ENCODE assay signal across 9 cellular contexts in the genomic region with DNA sequence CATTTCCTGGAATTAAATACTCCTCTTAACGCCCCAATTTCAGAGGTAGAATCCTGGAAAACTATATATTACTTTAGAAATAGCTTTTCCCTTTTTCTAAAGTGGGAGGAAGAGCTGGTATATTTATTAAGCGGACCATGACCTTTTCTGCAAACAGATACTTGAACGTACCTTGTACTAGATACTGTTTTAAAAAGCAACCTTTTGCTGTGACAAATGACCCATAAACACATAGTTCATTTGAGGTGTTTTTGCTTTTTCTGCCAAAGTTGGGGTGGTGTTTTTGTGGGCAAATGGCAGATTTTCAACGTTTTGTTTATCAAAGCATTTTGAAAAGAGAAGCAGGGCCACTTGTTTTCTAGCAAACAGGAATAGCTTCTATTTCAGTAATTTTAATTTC. TPM values are rescaled to one million over a fixed set of nuclear protein-coding genes. Genes with fewer than 3 reads are reported as not detected.
A peak's percentile ranks its signal among the peaks of the same experiment; 100 is the strongest.
DNase-seq lines count a peak whose midpoint lies in the region; ATAC-seq, FAIRE-seq and TF ChIP-seq lines count a peak whose summit lies in the region.
"Had no signal": no experiment of that assay in that cellular context is flagged by ENCODE, and none has a peak within 500 bp of the region (broad histone marks: within the 10 kb centered on the region; RNA-seq: fewer than 3 reads in every experiment).

No MANE protein-coding gene starts in this region.

- H4K20me1 ChIP-seq in Karpas-422 (ENCODE audit: insufficient read depth, low read depth, low read length) = peaks cover 15% of the 10 kb centered on the region

- H3K4me1 ChIP-seq in Karpas-422 (ENCODE audit: low read length) (peaks cover 32% of the 10 kb centered on the region), mesendoderm (ENCODE audit: control insufficient read depth, low read depth, low read length) (no peaks in the 10 kb centered on the region)

- H3K4ac ChIP-seq in mesendoderm (ENCODE audit: low read depth, low read length) = no peak overlapping the region

- H3K27ac ChIP-seq in CD4-positive, alpha-beta T cell (ENCODE audit: low read depth, low read length) = no peak overlapping the region
- H3K27ac ChIP-seq in Karpas-422 (ENCODE audit: low read length) (no peak overlapping the region), coronary artery (no peak overlapping the region), mesendoderm (ENCODE audit: low read depth, low read length) (no peak overlapping the region)

- H2BK15ac ChIP-seq in mesendoderm (replicated peaks; ENCODE audit: low read depth) = no peak overlapping the region

- no CpG with 5 or more reads among the region's 4 CpGs for WGBS in mesendoderm (ENCODE audit: extremely low coverage, insufficient coverage, low lambda C conversion rate)

- no peak for ATAC-seq in CD4-positive, alpha-beta T cell (ENCODE audit: poor library complexity)

- H3K36me3 ChIP-seq in Karpas-422 (ENCODE audit: insufficient read depth, low read length) (peaks cover 4% of the 10 kb centered on the region; the same call in 1 of the 2 replicates), mesendoderm (ENCODE audit: control insufficient read depth, insufficient read depth, low read length) (no peaks in the 10 kb centered on the region)

- H3K9me3 ChIP-seq in CD4-positive, alpha-beta T cell (ENCODE audit: control insufficient read depth, low read length) = no peaks in the 10 kb centered on the region
- no peaks in the 10 kb centered on the region for H3K9me3 ChIP-seq in Karpas-422 (ENCODE audit: low read length)

- no peak for TF ChIP-seq CTCF in CD4-positive, alpha-beta T cell (IDR thresholded peaks at IDR 0.05)
- TF ChIP-seq CTCF in coronary artery (IDR thresholded peaks at IDR 0.05) (no peak), neural crest cell (conservative IDR thresholded peaks at IDR 0.05) (no peak), D721Med (IDR thresholded peaks at IDR 0.05; ENCODE audit: insufficient read depth, missing control alignments) (no peak)

- peaks cover 20% of the 10 kb centered on the region for H3K79me1 ChIP-seq in mesendoderm (ENCODE audit: low read length)

- no peaks in the 10 kb centered on the region for H3K27me3 ChIP-seq in CD4-positive, alpha-beta T cell (ENCODE audit: control insufficient read depth, insufficient read depth, low read length)
- H3K27me3 ChIP-seq in Karpas-422 (ENCODE audit: low read length) (no peaks in the 10 kb centered on the region), mesendoderm (ENCODE audit: insufficient read depth, low read length, poor library complexity) (no peaks in the 10 kb centered on the region)

- no peak overlapping the region for H3K18ac ChIP-seq in mesendoderm (ENCODE audit: low read length)

- H3K79me2 ChIP-seq in Karpas-422 (ENCODE audit: low read length) (peaks cover 69% of the 10 kb centered on the region), mesendoderm (ENCODE audit: control insufficient read depth, insufficient read depth, low read length) (peaks cover 32% of the 10 kb centered on the region)

- H3K4me3 ChIP-seq in Karpas-422 (ENCODE audit: low read length) (peak overlapping the region; percentile 97), coronary artery (peak overlapping the region; percentile 80), mesendoderm (ENCODE audit: low read length) (no peak overlapping the region)

- no peak overlapping the region for H4K5ac ChIP-seq in mesendoderm (ENCODE audit: low read length)

- POLR2A ChIA-PET in CD4-positive, alpha-beta T cell (lab: Charles Lee) = interaction anchor here (1.4 kb wide), 1 partner anchor 723 kb away, joined by 3 read pairs; a partner anchor contains a TSS

- H3K4me3 Mint-ChIP-seq in CD4-positive, alpha-beta T cell = peak overlapping the region; percentile 70
- peak overlapping the region; percentile 38 for H3K4me3 Mint-ChIP-seq in neural crest cell

- H2BK5ac ChIP-seq in mesendoderm (ENCODE audit: low read length) = no peak overlapping the region

- H2AFZ ChIP-seq in Karpas-422 (ENCODE audit: low read length) = no peak overlapping the region

- no peak overlapping the region for H3K23ac ChIP-seq in mesendoderm (ENCODE audit: low read length)

- H2BK120ac ChIP-seq in mesendoderm (ENCODE audit: low read depth, low read length) = no peak overlapping the region

- no peak overlapping the region for H3K27ac Mint-ChIP-seq in CD4-positive, alpha-beta T cell
- H3K27ac Mint-ChIP-seq in neural crest cell (ENCODE audit: unreplicated experiment) = no peak overlapping the region

- no peaks in the 10 kb centered on the region for H3K9me3 Mint-ChIP-seq in CD4-positive, alpha-beta T cell
- no peaks in the 10 kb centered on the region for H3K9me3 Mint-ChIP-seq in neural crest cell

- FAIRE-seq in D721Med (lab: Jason Lieb, UNC) = no peak

- H3K27me3 Mint-ChIP-seq in CD4-positive, alpha-beta T cell = no peaks in the 10 kb centered on the region
- H3K27me3 Mint-ChIP-seq in neural crest cell (ENCODE audit: low read depth) = peaks cover 2% of the 10 kb centered on the region

- H2AK5ac ChIP-seq in mesendoderm (ENCODE audit: low read length) = no peak overlapping the region

- H3K9me2 ChIP-seq in Karpas-422 (replicated peaks; ENCODE audit: insufficient read depth, low read length) = no peaks in the 10 kb centered on the region

- no peak overlapping the region for H3K56ac ChIP-seq in mesendoderm (ENCODE audit: low read length)

- H3K4me2 ChIP-seq in Karpas-422 (ENCODE audit: low read depth, low read length, poor library complexity, severe bottlenecking) (peak overlapping the region; percentile 90), mesendoderm (ENCODE audit: low read length) (no peak overlapping the region)

- no peak overlapping the region for H4K8ac ChIP-seq in mesendoderm (ENCODE audit: low read depth, low read length)

- H3K36me3 Mint-ChIP-seq in CD4-positive, alpha-beta T cell (ENCODE audit: low read depth) = peaks cover 32% of the 10 kb centered on the region
- no peaks in the 10 kb centered on the region for H3K36me3 Mint-ChIP-seq in neural crest cell (ENCODE audit: low read depth)

- CTCF ChIA-PET in CD4-positive, alpha-beta T cell (lab: Charles Lee) = interaction anchor here (2.3 to 3.8 kb wide), 2 partner anchors 18 to 506 kb away, joined by 8 to 16 read pairs; no protein-coding TSS in a partner anchor

- peak overlapping the region; percentile 87 for H3K9ac ChIP-seq in Karpas-422 (ENCODE audit: low read length)
- no peak overlapping the region for H3K9ac ChIP-seq in mesendoderm (ENCODE audit: low read length)

- no peak for DNase-seq in CD4-positive, alpha-beta T cell
- DNase-seq in Karpas-422 = no peak
- no peak for DNase-seq in coronary artery (ENCODE audit: low spot score)
- DNase-seq in neural crest cell (ENCODE audit: low read depth, low spot score) = no peak
- no peak for DNase-seq in mesendoderm
- DNase-seq in D721Med (ENCODE audit: insufficient read length, low spot score) = no peak
- no peak for DNase-seq in stimulated activated CD4-positive, alpha-beta T cell treated with anti-CD3 and anti-CD28 coated beads, Interleukin-1b, Interleukin-23, amount 100 ng/mL, for 48 hours
- DNase-seq in stimulated activated CD4-positive, alpha-beta T cell treated with anti-CD3 and anti-CD28 coated beads, Interleukin-2, amount 100 ng/mL, for 24 hours = no peak
- DNase-seq: NCI-H1417 treated with DMSO at 0.1 percent for 48 hours had no signal

- intact Hi-C loops in CD4-positive, alpha-beta T cell (cut with DNase I, micrococcal nuclease) = loop anchor here (5.0 to 10.0 kb wide), 5 partner anchors 212 to 1512 kb away; a partner anchor contains a TSS

- peaks cover 36% of the 10 kb centered on the region for H3K4me1 Mint-ChIP-seq in CD4-positive, alpha-beta T cell (ENCODE audit: low read depth)
- H3K4me1 Mint-ChIP-seq in neural crest cell = peaks cover 26% of the 10 kb centered on the region

RNA-seq across cellular contexts. Expression of a gene that starts 2.2 kb away (rescaled TPM):
- 100 to 1,000 TPM; 161 to 169 TPM for total RNA-seq in CD4-positive, alpha-beta T cell
- total RNA-seq in Karpas-422 (2014; rRNA removed; shearing (Covaris generic); ENCODE audit: low replicate concordance) = 63.5 and 110 TPM in 2 replicates
- total RNA-seq in neural crest cell = 82.0 and 82.8 TPM in 2 replicates
- polyA plus RNA-seq in mesendoderm (2013, experiment 1 of 2) = 53.6 TPM
- 53.9 TPM for polyA plus RNA-seq in mesendoderm (2013, experiment 2 of 2)

RNA-seq across cellular contexts. Expression of a gene that starts 12.6 kb away (rescaled TPM):
- total RNA-seq in CD4-positive, alpha-beta T cell = not detected
- total RNA-seq in Karpas-422 (2014; rRNA removed; shearing (Covaris generic); ENCODE audit: low replicate concordance) = not detected in 2 replicates
- total RNA-seq in neural crest cell = not detected in 2 replicates
- not detected for polyA plus RNA-seq in mesendoderm (2013, experiment 1 of 2)
- polyA plus RNA-seq in mesendoderm (2013, experiment 2 of 2) = not detected
